ENCODE assay signal across 3 cellular contexts in the genomic region with DNA sequence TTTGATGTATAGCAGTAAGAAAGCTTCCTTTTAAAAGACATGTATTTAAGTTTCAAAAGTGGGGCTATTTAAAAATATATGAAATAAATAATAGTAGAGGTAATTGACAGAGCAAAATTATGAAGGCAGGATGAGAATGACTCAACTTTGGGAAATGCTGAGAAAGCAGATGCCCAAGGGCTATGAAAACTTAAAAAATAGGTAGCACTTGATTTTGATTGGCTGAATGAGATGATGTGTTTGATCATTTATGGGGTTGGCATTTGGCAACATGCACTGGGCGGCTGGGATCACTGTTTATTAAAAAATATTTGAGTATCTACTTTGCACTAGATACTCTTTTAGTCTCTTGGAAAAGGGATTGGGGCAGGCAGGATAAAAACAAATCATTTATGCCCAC. TPM values are rescaled to one million over a fixed set of nuclear protein-coding genes. Genes with fewer than 3 reads are reported as not detected.
"Had no signal": no experiment of that assay in that cellular context is flagged by ENCODE, and none has a peak within 500 bp of the region (broad histone marks: within the 10 kb centered on the region; RNA-seq: fewer than 3 reads in every experiment).

No MANE protein-coding gene starts in this region.

RNA-seq across cellular contexts. Expression of a gene that starts 26.5 kb away (rescaled TPM):
- total RNA-seq: HT-29, IMR-90 had no signal
- polyA plus RNA-seq: IgD-negative memory B cell, IMR-90 had no signal
